Comparison of ENCODE assay signal across 1 cellular context in the genomic region with DNA sequence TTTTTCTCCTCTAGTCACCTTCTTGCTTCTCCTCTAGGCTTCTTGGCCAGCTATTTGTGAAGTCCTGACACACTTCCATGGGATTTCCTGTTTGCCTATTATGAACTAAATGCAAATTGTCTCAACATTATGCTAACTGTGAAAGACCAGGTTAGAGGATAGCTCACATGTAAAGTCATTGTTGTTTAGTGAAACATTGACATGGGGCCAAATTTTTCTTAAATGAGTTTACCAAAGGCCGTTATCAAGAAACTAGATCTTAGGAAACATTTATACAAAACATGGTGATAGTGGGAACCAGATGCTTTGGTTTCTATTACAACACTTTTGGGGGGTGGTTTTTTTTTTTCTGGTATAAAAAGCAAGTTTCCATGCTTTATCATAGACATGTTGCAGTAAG.
TF ChIP-seq lines count a peak whose summit lies in the region.

No MANE protein-coding gene starts in this region.

TF ChIP-seq in IMR-90, 13 proteins besides CTCF, POLR2A, EP300 and RAD21 (continued from another document):
- TF ChIP-seq, protein P1, sequence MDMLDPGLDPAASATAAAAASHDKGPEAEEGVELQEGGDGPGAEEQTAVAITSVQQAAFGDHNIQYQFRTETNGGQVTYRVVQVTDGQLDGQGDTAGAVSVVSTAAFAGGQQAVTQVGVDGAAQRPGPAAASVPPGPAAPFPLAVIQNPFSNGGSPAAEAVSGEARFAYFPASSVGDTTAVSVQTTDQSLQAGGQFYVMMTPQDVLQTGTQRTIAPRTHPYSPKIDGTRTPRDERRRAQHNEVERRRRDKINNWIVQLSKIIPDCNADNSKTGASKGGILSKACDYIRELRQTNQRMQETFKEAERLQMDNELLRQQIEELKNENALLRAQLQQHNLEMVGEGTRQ (IDR thresholded peaks at IDR 0.05; ENCODE audit: low read depth, low read length), result no peak
- TF ChIP-seq BHLHE40 (IDR thresholded peaks at IDR 0.05; ENCODE audit: low read depth, low read length) (no peak), SMC3 (IDR thresholded peaks at IDR 0.05; ENCODE audit: low read depth, low read length) (no peak), RFX5 (IDR thresholded peaks at IDR 0.05; ENCODE audit: low read depth, low read length) (no peak), MAZ (IDR thresholded peaks at IDR 0.05; ENCODE audit: borderline replicate concordance, low read depth, low read length) (no peak), RCOR1 (IDR thresholded peaks at IDR 0.05; ENCODE audit: insufficient replicate concordance, low read length) (no peak), NFE2L2 (IDR thresholded peaks at IDR 0.05; ENCODE audit: low read depth, low read length) (no peak), CHD1 (IDR thresholded peaks at IDR 0.05; ENCODE audit: low read depth, low read length) (no peak), FOS (IDR thresholded peaks at IDR 0.05; ENCODE audit: low read depth, low read length) (no peak)
- TF ChIP-seq, protein P2, sequence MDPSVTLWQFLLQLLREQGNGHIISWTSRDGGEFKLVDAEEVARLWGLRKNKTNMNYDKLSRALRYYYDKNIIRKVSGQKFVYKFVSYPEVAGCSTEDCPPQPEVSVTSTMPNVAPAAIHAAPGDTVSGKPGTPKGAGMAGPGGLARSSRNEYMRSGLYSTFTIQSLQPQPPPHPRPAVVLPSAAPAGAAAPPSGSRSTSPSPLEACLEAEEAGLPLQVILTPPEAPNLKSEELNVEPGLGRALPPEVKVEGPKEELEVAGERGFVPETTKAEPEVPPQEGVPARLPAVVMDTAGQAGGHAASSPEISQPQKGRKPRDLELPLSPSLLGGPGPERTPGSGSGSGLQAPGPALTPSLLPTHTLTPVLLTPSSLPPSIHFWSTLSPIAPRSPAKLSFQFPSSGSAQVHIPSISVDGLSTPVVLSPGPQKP (IDR thresholded peaks at IDR 0.05; ENCODE audit: borderline replicate concordance, low read depth, low read length), result no peak
